Comparison of ENCODE assay signal across 18 cellular contexts in the genomic region with DNA sequence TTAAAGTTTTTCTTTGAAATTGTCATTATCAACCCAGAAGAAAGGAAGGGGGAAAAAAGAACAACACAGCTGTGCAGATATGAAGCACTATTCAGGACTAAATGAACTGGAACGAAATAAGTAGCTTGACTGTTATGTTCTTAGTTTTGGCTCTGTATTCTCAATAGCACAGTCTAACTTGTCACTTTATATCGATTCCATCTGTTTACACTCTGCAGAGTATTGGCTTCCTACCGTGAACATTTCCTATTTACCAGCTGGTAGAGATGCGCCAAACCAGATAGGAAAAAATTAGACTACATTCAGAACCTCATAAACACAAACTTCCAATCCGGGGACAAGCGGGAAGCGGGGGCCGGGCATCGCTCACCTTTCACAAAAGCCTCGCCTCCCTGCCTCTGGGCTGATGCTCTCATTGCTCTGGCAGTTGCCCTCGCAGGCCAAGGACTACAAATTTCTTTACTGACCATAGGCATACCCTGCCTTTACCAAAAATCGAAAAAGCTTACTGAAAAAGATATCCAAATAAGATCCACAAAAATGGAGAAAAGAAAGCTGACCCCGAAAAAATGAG.
DNase-seq lines count a peak whose midpoint lies in the region; TF ChIP-seq lines count a peak whose summit lies in the region.
"Had no signal": no experiment of that assay in that cellular context is flagged by ENCODE, and none has a peak within 500 bp of the region (broad histone marks: within the 10 kb centered on the region; RNA-seq: fewer than 3 reads in every experiment).

No MANE protein-coding gene starts in this region.

- 80% methylated on average over 13 of the region's 13 CpGs for WGBS in esophagus muscularis mucosa

- H3K27me3 Mint-ChIP-seq in mesothelial cell of epicardium (ENCODE audit: low read depth), result peaks cover 34% of the 10 kb centered on the region

- TF ChIP-seq EP300 in esophagus muscularis mucosa (IDR thresholded peaks at IDR 0.05), result no peak

- no peaks in the 10 kb centered on the region for H3K9me3 ChIP-seq in esophagus muscularis mucosa
- H3K9me3 ChIP-seq: BE2C, SJCRH30, stomach, transverse colon had no signal

- H3K27ac ChIP-seq in esophagus muscularis mucosa (replicated peaks in 1 of 4), result no peak overlapping the region
- H3K27ac ChIP-seq: SJCRH30, stomach, transverse colon had no signal

- DNase-seq in NCI-H2196 (lab: John Stamatoyannopoulos, UW; ENCODE audit: unreplicated experiment), result peak; percentile 39
- no peak for DNase-seq in NCI-H2196 treated with DMSO at 0.1 percent for 48 hours (lab: John Stamatoyannopoulos, UW; ENCODE audit: unreplicated experiment)
- DNase-seq in NCI-H1105 treated with DMSO at 0.1 percent for 48 hours (lab: John Stamatoyannopoulos, UW), result peak; percentile 73
- DNase-seq in NCI-H2171 (lab: John Stamatoyannopoulos, UW), result peak; percentile 38
- DNase-seq in esophagus muscularis mucosa (ENCODE audit: extremely low spot score), result peak; percentile 85
- no peak for DNase-seq in mesothelial cell of epicardium (ENCODE audit: low spot score in 2 of 2, unreplicated experiment in 2 of 2)
- DNase-seq in NCI-H2081 treated with DMSO at 0.1 percent for 48 hours (lab: John Stamatoyannopoulos, UW), result no peak
- no peak for DNase-seq in NOMO-1 (lab: John Stamatoyannopoulos, UW; ENCODE audit: unreplicated experiment in 2 of 2)
- DNase-seq: activated T-cell treated with anti-CD3 and anti-CD28 coated beads, Interleukin-2, amount 50 U/mL, for 1 hour; BE2C; COR-L47; KG1; mesendoderm; naive thymus-derived CD8-positive, alpha-beta T cell; SJCRH30; stomach; T-cell; transverse colon had no signal

- H3K4me3 ChIP-seq in esophagus muscularis mucosa, result no peak overlapping the region
- H3K4me3 ChIP-seq: SJCRH30, stomach, transverse colon had no signal

- no peaks in the 10 kb centered on the region for H3K36me3 Mint-ChIP-seq in mesothelial cell of epicardium
- H3K36me3 Mint-ChIP-seq: naive thymus-derived CD8-positive, alpha-beta T cell; T-cell had no signal

- H3K27ac Mint-ChIP-seq in mesothelial cell of epicardium, result no peak overlapping the region
- H3K27ac Mint-ChIP-seq: naive thymus-derived CD8-positive, alpha-beta T cell; T-cell had no signal

- H3K4me1 Mint-ChIP-seq in mesothelial cell of epicardium, result peaks cover 2% of the 10 kb centered on the region
- H3K4me1 Mint-ChIP-seq: naive thymus-derived CD8-positive, alpha-beta T cell; T-cell had no signal

- no peak for TF ChIP-seq CTCF in esophagus muscularis mucosa (IDR thresholded peaks at IDR 0.05)
- no peak for TF ChIP-seq CTCF in mesothelial cell of epicardium (IDR thresholded peaks at IDR 0.05; ENCODE audit: unreplicated experiment)

- H3K36me3 ChIP-seq in esophagus muscularis mucosa, result no peaks in the 10 kb centered on the region
- H3K36me3 ChIP-seq: BE2C, SJCRH30, stomach, transverse colon had no signal

- no peaks in the 10 kb centered on the region for H3K9me3 Mint-ChIP-seq in mesothelial cell of epicardium
- H3K9me3 Mint-ChIP-seq: naive thymus-derived CD8-positive, alpha-beta T cell; T-cell had no signal

- H3K4me3 Mint-ChIP-seq in mesothelial cell of epicardium, result no peak overlapping the region
- H3K4me3 Mint-ChIP-seq: naive thymus-derived CD8-positive, alpha-beta T cell; T-cell had no signal

- no peak for TF ChIP-seq POLR2A in esophagus muscularis mucosa (IDR thresholded peaks at IDR 0.05; ENCODE audit: low read depth)

- intact Hi-C loops in esophagus muscularis mucosa (cut with DNase I), result no loop called here

- H3K27me3 ChIP-seq in esophagus muscularis mucosa, result peaks cover 0 to 15% (median 0%) of the 10 kb centered on the region in 4 donors
- H3K27me3 ChIP-seq: SJCRH30 had no signal

- peaks cover 0 to 13% (median 10%) of the 10 kb centered on the region in 4 donors for H3K4me1 ChIP-seq in esophagus muscularis mucosa
- H3K4me1 ChIP-seq: BE2C, SJCRH30 had no signal

Comparison
In these comparisons a context has a peak if more than half of its experiments do, and no peak if none do; other contexts are left out.
1. DNase-seq: peak in NCI-H2196 (single experiment), NCI-H1105 treated with DMSO at 0.1 percent for 48 hours (single experiment), NCI-H2171 (single experiment) and esophagus muscularis mucosa (single experiment); none in NCI-H2196 treated with DMSO at 0.1 percent for 48 hours (single experiment), mesothelial cell of epicardium (0 of 2), NCI-H2081 treated with DMSO at 0.1 percent for 48 hours (single experiment) and NOMO-1 (0 of 2).